Comparison of ENCODE assay signal across 19 cellular contexts in the genomic region with DNA sequence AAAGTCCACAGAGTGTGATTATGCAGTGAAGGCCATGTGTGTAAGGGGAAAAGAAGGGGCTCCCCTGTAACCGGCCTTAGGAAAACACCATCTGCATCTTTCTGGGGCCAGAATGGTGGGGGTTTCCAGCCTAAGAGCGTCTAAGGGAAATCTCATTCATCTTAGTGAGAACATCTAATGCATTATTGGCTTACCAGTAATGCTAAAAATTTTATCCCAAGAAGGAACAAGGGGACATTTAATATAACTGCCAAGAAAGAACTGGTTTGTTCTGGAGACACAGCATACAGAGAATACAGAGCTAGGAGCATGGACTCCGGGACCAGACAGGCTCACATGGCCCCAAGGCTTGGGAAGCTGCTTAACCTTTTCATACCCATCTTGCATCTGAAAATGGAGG.
"Had no signal": no experiment of that assay in that cellular context is flagged by ENCODE, and none has a peak within 500 bp of the region (broad histone marks: within the 10 kb centered on the region; RNA-seq: fewer than 3 reads in every experiment).

No MANE protein-coding gene starts in this region.

- DNase-seq: hippocampal formation; kidney; left colon; left lung; lower lobe of right lung; mammary epithelial cell; midbrain; mucosa of descending colon; naive thymus-derived CD4-positive, alpha-beta T cell; ovary; posterior cingulate gyrus; retina; right cardiac atrium; stimulated activated CD4-positive, alpha-beta T cell treated with anti-CD3 and anti-CD28 coated beads, Interleukin-12 subunit alpha, Interleukin-12 subunit beta, amount 100 ng/mL, for 4 hours; stimulated activated CD4-positive, alpha-beta T cell treated with anti-CD3 and anti-CD28 coated beads, Interleukin-15, amount 100 ng/mL, for 24 hours; stimulated activated CD4-positive, alpha-beta T cell treated with anti-CD3 and anti-CD28 coated beads, Interleukin-4, amount 100 ng/mL, for 24 hours; stimulated activated naive CD4-positive, alpha-beta T cell; tibial artery; trophoblast cell had no signal
